1 cellular context compared by ENCODE assay signal in the genomic region with DNA sequence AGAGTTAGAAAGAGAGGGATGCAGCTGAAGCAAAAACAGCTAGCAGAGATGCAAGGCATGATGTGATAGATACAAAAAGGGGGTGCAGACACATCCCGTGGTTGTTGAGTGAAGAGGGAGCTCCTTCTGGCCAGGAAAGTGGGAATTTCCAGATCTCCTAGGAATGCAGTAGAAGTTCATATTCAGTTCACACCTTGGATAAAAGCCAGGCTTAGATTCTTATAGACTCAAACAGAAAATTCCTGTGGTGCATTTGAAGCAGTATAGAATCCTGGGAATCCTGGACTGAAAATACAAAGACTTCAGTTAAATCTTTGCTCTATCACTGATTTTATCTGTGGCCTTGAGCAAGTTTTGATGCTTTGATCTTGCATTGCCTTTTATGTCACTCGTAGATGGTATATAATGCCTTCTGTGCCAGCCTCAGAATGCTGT.
TF ChIP-seq lines count a peak whose summit lies in the region.

No MANE protein-coding gene starts in this region.

TF ChIP-seq in WTC11, 78 proteins besides CTCF, POLR2A, EP300 and RAD21 (continued from another document):
- TF ChIP-seq, protein P1, sequence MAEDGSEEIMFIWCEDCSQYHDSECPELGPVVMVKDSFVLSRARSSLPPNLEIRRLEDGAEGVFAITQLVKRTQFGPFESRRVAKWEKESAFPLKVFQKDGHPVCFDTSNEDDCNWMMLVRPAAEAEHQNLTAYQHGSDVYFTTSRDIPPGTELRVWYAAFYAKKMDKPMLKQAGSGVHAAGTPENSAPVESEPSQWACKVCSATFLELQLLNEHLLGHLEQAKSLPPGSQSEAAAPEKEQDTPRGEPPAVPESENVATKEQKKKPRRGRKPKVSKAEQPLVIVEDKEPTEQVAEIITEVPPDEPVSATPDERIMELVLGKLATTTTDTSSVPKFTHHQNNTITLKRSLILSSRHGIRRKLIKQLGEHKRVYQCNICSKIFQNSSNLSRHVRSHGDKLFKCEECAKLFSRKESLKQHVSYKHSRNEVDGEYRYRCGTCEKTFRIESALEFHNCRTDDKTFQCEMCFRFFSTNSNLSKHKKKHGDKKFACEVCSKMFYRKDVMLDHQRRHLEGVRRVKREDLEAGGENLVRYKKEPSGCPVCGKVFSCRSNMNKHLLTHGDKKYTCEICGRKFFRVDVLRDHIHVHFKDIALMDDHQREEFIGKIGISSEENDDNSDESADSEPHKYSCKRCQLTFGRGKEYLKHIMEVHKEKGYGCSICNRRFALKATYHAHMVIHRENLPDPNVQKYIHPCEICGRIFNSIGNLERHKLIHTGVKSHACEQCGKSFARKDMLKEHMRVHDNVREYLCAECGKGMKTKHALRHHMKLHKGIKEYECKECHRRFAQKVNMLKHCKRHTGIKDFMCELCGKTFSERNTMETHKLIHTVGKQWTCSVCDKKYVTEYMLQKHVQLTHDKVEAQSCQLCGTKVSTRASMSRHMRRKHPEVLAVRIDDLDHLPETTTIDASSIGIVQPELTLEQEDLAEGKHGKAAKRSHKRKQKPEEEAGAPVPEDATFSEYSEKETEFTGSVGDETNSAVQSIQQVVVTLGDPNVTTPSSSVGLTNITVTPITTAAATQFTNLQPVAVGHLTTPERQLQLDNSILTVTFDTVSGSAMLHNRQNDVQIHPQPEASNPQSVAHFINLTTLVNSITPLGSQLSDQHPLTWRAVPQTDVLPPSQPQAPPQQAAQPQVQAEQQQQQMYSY (CRISPR knock-in tag; IDR thresholded peaks at IDR 0.05), result no peak
- TF ChIP-seq, protein P2, sequence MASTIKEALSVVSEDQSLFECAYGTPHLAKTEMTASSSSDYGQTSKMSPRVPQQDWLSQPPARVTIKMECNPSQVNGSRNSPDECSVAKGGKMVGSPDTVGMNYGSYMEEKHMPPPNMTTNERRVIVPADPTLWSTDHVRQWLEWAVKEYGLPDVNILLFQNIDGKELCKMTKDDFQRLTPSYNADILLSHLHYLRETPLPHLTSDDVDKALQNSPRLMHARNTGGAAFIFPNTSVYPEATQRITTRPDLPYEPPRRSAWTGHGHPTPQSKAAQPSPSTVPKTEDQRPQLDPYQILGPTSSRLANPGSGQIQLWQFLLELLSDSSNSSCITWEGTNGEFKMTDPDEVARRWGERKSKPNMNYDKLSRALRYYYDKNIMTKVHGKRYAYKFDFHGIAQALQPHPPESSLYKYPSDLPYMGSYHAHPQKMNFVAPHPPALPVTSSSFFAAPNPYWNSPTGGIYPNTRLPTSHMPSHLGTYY (CRISPR knock-in tag; IDR thresholded peaks at IDR 0.05), result no peak
- TF ChIP-seq ZNF219 (CRISPR knock-in tag; IDR thresholded peaks at IDR 0.05; ENCODE audit: borderline replicate concordance), result no peak
- no peak for TF ChIP-seq TP53 (CRISPR knock-in tag; IDR thresholded peaks at IDR 0.05)
- no peak for TF ChIP-seq HMGA2 (CRISPR knock-in tag; IDR thresholded peaks at IDR 0.05)
- TF ChIP-seq, protein P3, sequence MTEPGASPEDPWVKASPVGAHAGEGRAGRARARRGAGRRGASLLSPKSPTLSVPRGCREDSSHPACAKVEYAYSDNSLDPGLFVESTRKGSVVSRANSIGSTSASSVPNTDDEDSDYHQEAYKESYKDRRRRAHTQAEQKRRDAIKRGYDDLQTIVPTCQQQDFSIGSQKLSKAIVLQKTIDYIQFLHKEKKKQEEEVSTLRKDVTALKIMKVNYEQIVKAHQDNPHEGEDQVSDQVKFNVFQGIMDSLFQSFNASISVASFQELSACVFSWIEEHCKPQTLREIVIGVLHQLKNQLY (CRISPR knock-in tag; IDR thresholded peaks at IDR 0.05), result no peak
- TF ChIP-seq, protein P4, sequence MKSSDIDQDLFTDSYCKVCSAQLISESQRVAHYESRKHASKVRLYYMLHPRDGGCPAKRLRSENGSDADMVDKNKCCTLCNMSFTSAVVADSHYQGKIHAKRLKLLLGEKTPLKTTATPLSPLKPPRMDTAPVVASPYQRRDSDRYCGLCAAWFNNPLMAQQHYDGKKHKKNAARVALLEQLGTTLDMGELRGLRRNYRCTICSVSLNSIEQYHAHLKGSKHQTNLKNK (CRISPR knock-in tag; IDR thresholded peaks at IDR 0.05), result no peak
- TF ChIP-seq NR1H2 (CRISPR knock-in tag; IDR thresholded peaks at IDR 0.05), result no peak
- no peak for TF ChIP-seq ELF4 (CRISPR knock-in tag; IDR thresholded peaks at IDR 0.05; ENCODE audit: low read depth)
- TF ChIP-seq, protein P5, sequence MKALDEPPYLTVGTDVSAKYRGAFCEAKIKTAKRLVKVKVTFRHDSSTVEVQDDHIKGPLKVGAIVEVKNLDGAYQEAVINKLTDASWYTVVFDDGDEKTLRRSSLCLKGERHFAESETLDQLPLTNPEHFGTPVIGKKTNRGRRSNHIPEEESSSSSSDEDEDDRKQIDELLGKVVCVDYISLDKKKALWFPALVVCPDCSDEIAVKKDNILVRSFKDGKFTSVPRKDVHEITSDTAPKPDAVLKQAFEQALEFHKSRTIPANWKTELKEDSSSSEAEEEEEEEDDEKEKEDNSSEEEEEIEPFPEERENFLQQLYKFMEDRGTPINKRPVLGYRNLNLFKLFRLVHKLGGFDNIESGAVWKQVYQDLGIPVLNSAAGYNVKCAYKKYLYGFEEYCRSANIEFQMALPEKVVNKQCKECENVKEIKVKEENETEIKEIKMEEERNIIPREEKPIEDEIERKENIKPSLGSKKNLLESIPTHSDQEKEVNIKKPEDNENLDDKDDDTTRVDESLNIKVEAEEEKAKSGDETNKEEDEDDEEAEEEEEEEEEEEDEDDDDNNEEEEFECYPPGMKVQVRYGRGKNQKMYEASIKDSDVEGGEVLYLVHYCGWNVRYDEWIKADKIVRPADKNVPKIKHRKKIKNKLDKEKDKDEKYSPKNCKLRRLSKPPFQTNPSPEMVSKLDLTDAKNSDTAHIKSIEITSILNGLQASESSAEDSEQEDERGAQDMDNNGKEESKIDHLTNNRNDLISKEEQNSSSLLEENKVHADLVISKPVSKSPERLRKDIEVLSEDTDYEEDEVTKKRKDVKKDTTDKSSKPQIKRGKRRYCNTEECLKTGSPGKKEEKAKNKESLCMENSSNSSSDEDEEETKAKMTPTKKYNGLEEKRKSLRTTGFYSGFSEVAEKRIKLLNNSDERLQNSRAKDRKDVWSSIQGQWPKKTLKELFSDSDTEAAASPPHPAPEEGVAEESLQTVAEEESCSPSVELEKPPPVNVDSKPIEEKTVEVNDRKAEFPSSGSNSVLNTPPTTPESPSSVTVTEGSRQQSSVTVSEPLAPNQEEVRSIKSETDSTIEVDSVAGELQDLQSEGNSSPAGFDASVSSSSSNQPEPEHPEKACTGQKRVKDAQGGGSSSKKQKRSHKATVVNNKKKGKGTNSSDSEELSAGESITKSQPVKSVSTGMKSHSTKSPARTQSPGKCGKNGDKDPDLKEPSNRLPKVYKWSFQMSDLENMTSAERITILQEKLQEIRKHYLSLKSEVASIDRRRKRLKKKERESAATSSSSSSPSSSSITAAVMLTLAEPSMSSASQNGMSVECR (CRISPR knock-in tag; IDR thresholded peaks at IDR 0.05; ENCODE audit: borderline replicate concordance), result no peak
- no peak for TF ChIP-seq FOXP1 (CRISPR knock-in tag; IDR thresholded peaks at IDR 0.05; ENCODE audit: borderline replicate concordance)
- TF ChIP-seq, protein P6, sequence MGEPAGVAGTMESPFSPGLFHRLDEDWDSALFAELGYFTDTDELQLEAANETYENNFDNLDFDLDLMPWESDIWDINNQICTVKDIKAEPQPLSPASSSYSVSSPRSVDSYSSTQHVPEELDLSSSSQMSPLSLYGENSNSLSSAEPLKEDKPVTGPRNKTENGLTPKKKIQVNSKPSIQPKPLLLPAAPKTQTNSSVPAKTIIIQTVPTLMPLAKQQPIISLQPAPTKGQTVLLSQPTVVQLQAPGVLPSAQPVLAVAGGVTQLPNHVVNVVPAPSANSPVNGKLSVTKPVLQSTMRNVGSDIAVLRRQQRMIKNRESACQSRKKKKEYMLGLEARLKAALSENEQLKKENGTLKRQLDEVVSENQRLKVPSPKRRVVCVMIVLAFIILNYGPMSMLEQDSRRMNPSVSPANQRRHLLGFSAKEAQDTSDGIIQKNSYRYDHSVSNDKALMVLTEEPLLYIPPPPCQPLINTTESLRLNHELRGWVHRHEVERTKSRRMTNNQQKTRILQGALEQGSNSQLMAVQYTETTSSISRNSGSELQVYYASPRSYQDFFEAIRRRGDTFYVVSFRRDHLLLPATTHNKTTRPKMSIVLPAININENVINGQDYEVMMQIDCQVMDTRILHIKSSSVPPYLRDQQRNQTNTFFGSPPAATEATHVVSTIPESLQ (CRISPR knock-in tag; IDR thresholded peaks at IDR 0.05), result no peak
- TF ChIP-seq ZNF138 (CRISPR knock-in tag; conservative IDR thresholded peaks at IDR 0.05), result no peak
